Comparison of ENCODE assay signal across 12 cellular contexts in genomic region chr1:233389867-233390266, GRCh38.
DNase-seq lines count a peak whose midpoint lies in the region; ATAC-seq lines count a peak whose summit lies in the region.
"Had no signal": no experiment of that assay in that cellular context is flagged by ENCODE, and none has a peak within 500 bp of the region (broad histone marks: within the 10 kb centered on the region; RNA-seq: fewer than 3 reads in every experiment).

No MANE protein-coding gene starts in this region.

- no peak overlapping the region for H3K4me3 Mint-ChIP-seq in stimulated activated effector memory CD8-positive, alpha-beta T cell treated with anti-CD3 and anti-CD28 coated beads, Interleukin-12 subunit alpha, Interleukin-12 subunit beta, amount 100 ng/mL, for 72 hours

- no peaks in the 10 kb centered on the region for H3K9me3 Mint-ChIP-seq in stimulated activated effector memory CD8-positive, alpha-beta T cell treated with anti-CD3 and anti-CD28 coated beads, Interleukin-12 subunit alpha, Interleukin-12 subunit beta, amount 100 ng/mL, for 72 hours

- H3K27ac Mint-ChIP-seq in stimulated activated effector memory CD8-positive, alpha-beta T cell treated with anti-CD3 and anti-CD28 coated beads, Interleukin-12 subunit alpha, Interleukin-12 subunit beta, amount 100 ng/mL, for 72 hours: no peak overlapping the region

- peak; percentile 28 for ATAC-seq in stimulated activated effector memory CD8-positive, alpha-beta T cell treated with anti-CD3 and anti-CD28 coated beads, Interleukin-12 subunit alpha, Interleukin-12 subunit beta, amount 100 ng/mL, for 72 hours

- no peaks in the 10 kb centered on the region for H3K36me3 Mint-ChIP-seq in stimulated activated effector memory CD8-positive, alpha-beta T cell treated with anti-CD3 and anti-CD28 coated beads, Interleukin-12 subunit alpha, Interleukin-12 subunit beta, amount 100 ng/mL, for 72 hours
- H3K36me3 Mint-ChIP-seq: CD14-positive monocyte had no signal

- no peaks in the 10 kb centered on the region for H3K4me1 Mint-ChIP-seq in stimulated activated effector memory CD8-positive, alpha-beta T cell treated with anti-CD3 and anti-CD28 coated beads, Interleukin-12 subunit alpha, Interleukin-12 subunit beta, amount 100 ng/mL, for 72 hours

- DNase-seq in NCI-H2227 (lab: John Stamatoyannopoulos, UW; ENCODE audit: unreplicated experiment) (peak; percentile 8), NCI-H2227 treated with DMSO at 0.1 percent for 48 hours (lab: John Stamatoyannopoulos, UW) (no peak), NCI-H2171 (lab: John Stamatoyannopoulos, UW) (peak; percentile 75), SK-N-DZ (ENCODE audit: low spot score) (peak; percentile 17), NCI-H345 (lab: John Stamatoyannopoulos, UW) (no peak), NCI-H1930 (lab: John Stamatoyannopoulos, UW) (no peak), NCI-H2107 treated with DMSO at 0.1 percent for 48 hours (lab: John Stamatoyannopoulos, UW; ENCODE audit: unreplicated experiment) (no peak)
- DNase-seq in stimulated activated effector memory CD8-positive, alpha-beta T cell treated with anti-CD3 and anti-CD28 coated beads, Interleukin-12 subunit alpha, Interleukin-12 subunit beta, amount 100 ng/mL, for 72 hours (ENCODE audit: low spot score in 2 of 2): no peak
- DNase-seq: 8988T, NCI-H1417 treated with DMSO at 0.1 percent for 48 hours, NCI-H2081 treated with DMSO at 0.1 percent for 48 hours had no signal

Comparison
In these comparisons a context has a peak if more than half of its experiments do, and no peak if none do; other contexts are left out.
1. DNase-seq: peak in NCI-H2227 (single experiment), NCI-H2171 (single experiment) and SK-N-DZ (single experiment); none in NCI-H2227 treated with DMSO at 0.1 percent for 48 hours (single experiment), stimulated activated effector memory CD8-positive, alpha-beta T cell treated with anti-CD3 and anti-CD28 coated beads, Interleukin-12 subunit alpha, Interleukin-12 subunit beta, amount 100 ng/mL, for 72 hours (0 of 2), NCI-H345 (single experiment), NCI-H1930 (0 of 2) and NCI-H2107 treated with DMSO at 0.1 percent for 48 hours (single experiment).